Comparison of ENCODE assay signal across 8 cellular contexts in genomic region chr14:73825551-73826188, GRCh38. TPM values are rescaled to one million over a fixed set of nuclear protein-coding genes. Genes with fewer than 3 reads are reported as not detected.
DNase-seq lines count a peak whose midpoint lies in the region; ATAC-seq and TF ChIP-seq lines count a peak whose summit lies in the region.

No MANE protein-coding gene starts in this region.

- POLR2A ChIA-PET in BJ (lab: Charles Lee): no interaction called here
- POLR2A ChIA-PET in T-cell (lab: Charles Lee): no interaction called here

- peak; percentile 92 for TF ChIP-seq CTCF in BJ (IDR thresholded peaks at IDR 0.05; ENCODE audit: insufficient read depth, low read depth, low read length)

- DNase-seq in BJ (ENCODE audit: low read depth): no peak
- peak; percentile 40 for DNase-seq in NCI-H1436 treated with DMSO at 0.1 percent for 48 hours (lab: John Stamatoyannopoulos, UW)
- peak; percentile 34 to 82 (median 72) for DNase-seq in T-cell
- DNase-seq in activated naive CD8-positive, alpha-beta T cell treated with anti-CD3 and anti-CD28 coated beads, Interleukin-2, amount 50 U/mL, for 24 hours: peak; percentile 83
- peak; percentile 95 for DNase-seq in left cardiac atrium
- DNase-seq in renal cortical epithelial cell (ENCODE audit: low read depth): peak; percentile 61

- no peak overlapping the region for H3K4me3 ChIP-seq in BJ (ENCODE audit: low read depth, low read length)

- H3K36me3 ChIP-seq in BJ (ENCODE audit: control insufficient read depth, insufficient read depth, low read length): no peaks in the 10 kb centered on the region

- H3K9me3 Mint-ChIP-seq in T-cell: no peaks in the 10 kb centered on the region
- no peaks in the 10 kb centered on the region for H3K9me3 Mint-ChIP-seq in activated naive CD8-positive, alpha-beta T cell treated with anti-CD3 and anti-CD28 coated beads, Interleukin-2, amount 50 U/mL, for 24 hours

- no peaks in the 10 kb centered on the region for H3K27me3 Mint-ChIP-seq in T-cell
- H3K27me3 Mint-ChIP-seq in activated naive CD8-positive, alpha-beta T cell treated with anti-CD3 and anti-CD28 coated beads, Interleukin-2, amount 50 U/mL, for 24 hours: no peaks in the 10 kb centered on the region

- H3K4me3 Mint-ChIP-seq in T-cell: no peak overlapping the region
- H3K4me3 Mint-ChIP-seq in activated naive CD8-positive, alpha-beta T cell treated with anti-CD3 and anti-CD28 coated beads, Interleukin-2, amount 50 U/mL, for 24 hours: no peak overlapping the region

- CTCF ChIA-PET in BJ (lab: Yijun Ruan, JAX): interaction anchor here (0.7 to 7.2 kb wide), 17 partner anchors 9 to 164 kb away, joined by 3 to 45 read pairs (median 4); partner anchors contain the start of gene PTGR2
- CTCF ChIA-PET in T-cell (lab: Charles Lee): interaction anchor here (0.5 to 6.6 kb wide), 8 partner anchors 41 to 531 kb away, joined by 3 to 67 read pairs (median 3); no protein-coding TSS in a partner anchor

- peaks cover 5 to 10% (median 5%) of the 10 kb centered on the region in 3 donors for H3K4me1 Mint-ChIP-seq in T-cell
- H3K4me1 Mint-ChIP-seq in activated naive CD8-positive, alpha-beta T cell treated with anti-CD3 and anti-CD28 coated beads, Interleukin-2, amount 50 U/mL, for 24 hours: peaks cover 22% of the 10 kb centered on the region

- intact Hi-C loops in left cardiac atrium (cut with DNase I): loop anchor here (1.0 to 5.0 kb wide), 3 partner anchors 38 to 98 kb away; no protein-coding TSS in a partner anchor

- H3K27ac Mint-ChIP-seq in T-cell: peak overlapping the region in 1 of 2 donors; percentile 44
- peak overlapping the region; percentile 7 for H3K27ac Mint-ChIP-seq in activated naive CD8-positive, alpha-beta T cell treated with anti-CD3 and anti-CD28 coated beads, Interleukin-2, amount 50 U/mL, for 24 hours

- no peaks in the 10 kb centered on the region for H3K27me3 ChIP-seq in BJ (ENCODE audit: control insufficient read depth, insufficient read depth, low read length)

- H3K36me3 Mint-ChIP-seq in T-cell: no peaks in the 10 kb centered on the region
- no peaks in the 10 kb centered on the region for H3K36me3 Mint-ChIP-seq in activated naive CD8-positive, alpha-beta T cell treated with anti-CD3 and anti-CD28 coated beads, Interleukin-2, amount 50 U/mL, for 24 hours (ENCODE audit: low read depth)

- ATAC-seq in GM21447 (IDR thresholded peaks at IDR 0.05; ENCODE audit: unreplicated experiment) (peak; percentile 82), T-cell (replicated peaks in 1 of 4) (peak; percentile 94 to 99 (median 98)), left cardiac atrium (peak; percentile 95 to 97), HG02623 (IDR thresholded peaks at IDR 0.05; ENCODE audit: unreplicated experiment) (no peak)
- ATAC-seq in activated naive CD8-positive, alpha-beta T cell treated with anti-CD3 and anti-CD28 coated beads, Interleukin-2, amount 50 U/mL, for 24 hours: peak; percentile 85

RNA-seq across cellular contexts. Expression of gene PTGR2, which starts 26.0 kb away (rescaled TPM):
- 1.3 and 3.0 TPM in 2 replicates for polyA plus RNA-seq in BJ (2011; rRNA removed)
- polyA minus RNA-seq in BJ (2011; rRNA and poly(A)+ RNA removed): 0.85 and 1.8 TPM in 2 replicates
- 1 to 10 TPM; 1.3 to 3.5 (median 2.9) TPM for total RNA-seq in T-cell
- total RNA-seq in left cardiac atrium: 10 to 100 TPM; 26.9 to 31.6 TPM
- total RNA-seq in renal cortical epithelial cell: 7.6 and 13.4 TPM in 2 replicates
